In genomic region chr21:46459024-46459355, GRCh38 we compare ENCODE assay signal across 8 cellular contexts. TPM values are rescaled to one million over a fixed set of nuclear protein-coding genes. Genes with fewer than 3 reads are reported as not detected.
DNase-seq lines count a peak whose midpoint lies in the region; ATAC-seq, FAIRE-seq and TF ChIP-seq lines count a peak whose summit lies in the region.

No MANE protein-coding gene starts in this region.

- H3K27me3 Mint-ChIP-seq in T-helper 1 cell treated with Interleukin-12 subunit alpha and Interleukin-12 subunit beta and Interleukin-4 antibody, amounts not matched to agents 30 μg/mL and 1 μg/mL, for 36 hours (ENCODE audit: low read depth) = no peaks in the 10 kb centered on the region
- no peaks in the 10 kb centered on the region for H3K27me3 Mint-ChIP-seq in activated naive CD8-positive, alpha-beta T cell treated with anti-CD3 and anti-CD28 coated beads, Interleukin-2, amount 10 ng/mL, durations not matched to agents 7 days and 5 days

- POLR2A ChIA-PET in activated naive CD8-positive, alpha-beta T cell treated with anti-CD3 and anti-CD28 coated beads, Interleukin-2, amount 10 ng/mL, durations not matched to agents 7 days and 5 days (lab: Charles Lee) = interaction anchor here (0.6 to 3.2 kb wide), 9 partner anchors 27 to 315 kb away, joined by 3 to 31 read pairs (median 5); partner anchors contain the start of genes PRMT2 and S100B

- FAIRE-seq in kidney (lab: Jason Lieb, UNC) = no peak

- H3K4me1 ChIP-seq in kidney (ENCODE audit: control insufficient read depth in 1 of 2, insufficient read depth in 1 of 2, low read depth in 1 of 2, low read length in 2 of 2) = peaks cover 5 to 14% of the 10 kb centered on the region in 2 donors

- H3K27ac ChIP-seq in kidney (ENCODE audit: low read depth in 2 of 2, low read length in 2 of 2) (peak overlapping the region; percentile 33 to 75), temporal lobe (ENCODE audit: low read depth, low read length) (peak overlapping the region; percentile 88)

- H3K4me1 Mint-ChIP-seq in T-helper 1 cell treated with Interleukin-12 subunit alpha and Interleukin-12 subunit beta and Interleukin-4 antibody, amounts not matched to agents 30 μg/mL and 1 μg/mL, for 36 hours (ENCODE audit: low read depth) = peaks cover 28% of the 10 kb centered on the region
- H3K4me1 Mint-ChIP-seq in activated naive CD8-positive, alpha-beta T cell treated with anti-CD3 and anti-CD28 coated beads, Interleukin-2, amount 10 ng/mL, durations not matched to agents 7 days and 5 days = peaks cover 44% of the 10 kb centered on the region

- peak overlapping the region; percentile 53 to 64 for H3K4me3 ChIP-seq in kidney (ENCODE audit: low read length in 2 of 2)

- H3K9ac ChIP-seq in kidney (ENCODE audit: low read length in 2 of 2) = no peak overlapping the region

- peaks cover 9% of the 10 kb centered on the region for H3K36me3 Mint-ChIP-seq in T-helper 1 cell treated with Interleukin-12 subunit alpha and Interleukin-12 subunit beta and Interleukin-4 antibody, amounts not matched to agents 30 μg/mL and 1 μg/mL, for 36 hours (ENCODE audit: low read depth)
- peaks cover 38% of the 10 kb centered on the region for H3K36me3 Mint-ChIP-seq in activated naive CD8-positive, alpha-beta T cell treated with anti-CD3 and anti-CD28 coated beads, Interleukin-2, amount 10 ng/mL, durations not matched to agents 7 days and 5 days

- no peaks in the 10 kb centered on the region for H3K9me3 Mint-ChIP-seq in T-helper 1 cell treated with Interleukin-12 subunit alpha and Interleukin-12 subunit beta and Interleukin-4 antibody, amounts not matched to agents 30 μg/mL and 1 μg/mL, for 36 hours
- no peaks in the 10 kb centered on the region for H3K9me3 Mint-ChIP-seq in activated naive CD8-positive, alpha-beta T cell treated with anti-CD3 and anti-CD28 coated beads, Interleukin-2, amount 10 ng/mL, durations not matched to agents 7 days and 5 days

- ATAC-seq in activated naive CD8-positive, alpha-beta T cell treated with anti-CD3 and anti-CD28 coated beads, Interleukin-2, amount 10 ng/mL, durations not matched to agents 7 days and 5 days (ENCODE audit: low read depth) = no peak
- no peak for ATAC-seq in GM21786 (IDR thresholded peaks at IDR 0.05; ENCODE audit: unreplicated experiment)

- TF ChIP-seq CTCF in kidney (IDR thresholded peaks at IDR 0.05; ENCODE audit: borderline replicate concordance, extremely low read depth, insufficient read depth) = no peak

- DNase-seq in T-helper 1 cell (no peak), kidney (no peak), OCI-M2 (lab: John Stamatoyannopoulos, UW; ENCODE audit: unreplicated experiment) (no peak)
- no peak for DNase-seq in activated naive CD8-positive, alpha-beta T cell treated with anti-CD3 and anti-CD28 coated beads, Interleukin-2, amount 10 ng/mL, durations not matched to agents 7 days and 5 days
- DNase-seq in stimulated activated CD4-positive, alpha-beta T cell treated with anti-CD3 and anti-CD28 coated beads, Interleukin-4, amount 100 ng/mL, for 24 hours = no peak

- no peak overlapping the region for H3K27ac Mint-ChIP-seq in T-helper 1 cell treated with Interleukin-12 subunit alpha and Interleukin-12 subunit beta and Interleukin-4 antibody, amounts not matched to agents 30 μg/mL and 1 μg/mL, for 36 hours
- H3K27ac Mint-ChIP-seq in activated naive CD8-positive, alpha-beta T cell treated with anti-CD3 and anti-CD28 coated beads, Interleukin-2, amount 10 ng/mL, durations not matched to agents 7 days and 5 days = peak overlapping the region; percentile 84

- H3K9me3 ChIP-seq in kidney (ENCODE audit: control insufficient read depth in 1 of 2, low read length in 2 of 2) = no peaks in the 10 kb centered on the region

- peaks cover 0 to 4% of the 10 kb centered on the region in 2 donors for H3K36me3 ChIP-seq in kidney (ENCODE audit: control insufficient read depth in 1 of 2, insufficient read depth in 2 of 2, low read length in 2 of 2)

- peak overlapping the region; percentile 59 for H3K4me3 Mint-ChIP-seq in T-helper 1 cell treated with Interleukin-12 subunit alpha and Interleukin-12 subunit beta and Interleukin-4 antibody, amounts not matched to agents 30 μg/mL and 1 μg/mL, for 36 hours
- peak overlapping the region; percentile 83 for H3K4me3 Mint-ChIP-seq in activated naive CD8-positive, alpha-beta T cell treated with anti-CD3 and anti-CD28 coated beads, Interleukin-2, amount 10 ng/mL, durations not matched to agents 7 days and 5 days

- intact Hi-C loops in kidney (cut with DNase I) = no loop called here

RNA-seq across cellular contexts. Expression of gene DIP2A, which starts 0.3 kb away (rescaled TPM):
- 10 to 100 TPM; 78.7 to 78.8 TPM for total RNA-seq in activated naive CD8-positive, alpha-beta T cell treated with anti-CD3 and anti-CD28 coated beads, Interleukin-2, amount 10 ng/mL, durations not matched to agents 7 days and 5 days
- 36.5 TPM for total RNA-seq in kidney
- polyA plus RNA-seq in kidney (ENCODE audit: insufficient read depth, low read depth, low replicate concordance) = 8.7 TPM
- 32.0 TPM for total RNA-seq in temporal lobe
